Comparison of ENCODE assay signal across 10 cellular contexts in the genomic region with DNA sequence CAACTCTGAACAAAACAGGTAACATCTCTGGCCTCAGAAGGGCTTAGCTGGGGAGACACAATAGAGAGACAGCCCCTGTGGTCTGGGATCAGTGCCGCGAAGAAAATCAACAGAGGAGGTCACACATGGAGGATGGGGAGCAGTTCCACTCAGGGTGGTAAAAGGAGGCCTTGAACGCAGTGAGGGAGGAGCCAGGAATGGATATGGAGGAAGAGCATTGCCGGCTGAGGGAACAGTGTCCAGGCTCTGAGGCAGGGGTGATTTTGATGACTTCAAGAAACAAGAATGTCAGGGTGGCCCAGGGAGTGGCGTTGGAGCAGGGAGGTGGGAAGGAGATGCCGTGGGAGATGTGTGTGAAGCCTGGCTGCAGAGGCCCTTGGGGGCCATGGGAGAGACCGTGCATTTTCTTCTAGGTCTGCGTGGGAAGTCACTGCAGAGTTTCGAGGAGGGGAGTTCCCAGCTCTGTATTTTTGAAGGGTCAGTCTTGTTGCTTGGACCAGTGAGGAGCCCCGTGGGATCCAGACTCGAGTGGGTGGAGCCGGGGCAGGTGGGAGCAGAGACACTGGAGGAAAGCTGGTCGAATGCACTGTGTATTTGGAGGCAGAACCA. TPM values are rescaled to one million over a fixed set of nuclear protein-coding genes. Genes with fewer than 3 reads are reported as not detected.
A peak's percentile ranks its signal among the peaks of the same experiment; 100 is the strongest.
DNase-seq lines count a peak whose midpoint lies in the region; ATAC-seq lines count a peak whose summit lies in the region.
"Had no signal": no experiment of that assay in that cellular context is flagged by ENCODE, and none has a peak within 500 bp of the region (broad histone marks: within the 10 kb centered on the region; RNA-seq: fewer than 3 reads in every experiment).

No MANE protein-coding gene starts in this region.

- peak overlapping the region; percentile 40 for H3K4me3 Mint-ChIP-seq in central memory CD8-positive, alpha-beta T cell
- peak overlapping the region in 5 of 8 donors; percentile 8 to 71 (median 53) for H3K4me3 Mint-ChIP-seq in naive B cell

- no peaks in the 10 kb centered on the region for H3K9me3 ChIP-seq in BLaER1 treated with 17β-estradiol and CSF1 and Interleukin-3, amounts not matched to agents 10 nM and 100 nM (replicated peaks in 1 of 11)

- H4K20me1 ChIP-seq in BLaER1 treated with 17β-estradiol and CSF1 and Interleukin-3, amounts not matched to agents 10 nM and 100 nM = peaks cover 4 to 60% (median 43%) of the 10 kb centered on the region in 11 experiments; a peak in 19 of 22 replicates

- peak overlapping the region; percentile 72 to 87 (median 82) for H3K9ac ChIP-seq in BLaER1 treated with 17β-estradiol and CSF1 and Interleukin-3, amounts not matched to agents 10 nM and 100 nM

- H3K9me3 Mint-ChIP-seq in central memory CD8-positive, alpha-beta T cell = no peaks in the 10 kb centered on the region
- H3K9me3 Mint-ChIP-seq in naive B cell = peaks cover 0 to 2% (median under 1%) of the 10 kb centered on the region in 7 donors

- DNase-seq in NCI-H226 (peak; percentile 41), naive B cell (no peak), amniotic stem cell (lab: John Stamatoyannopoulos, UW) (no peak)
- no peak for DNase-seq in central memory CD8-positive, alpha-beta T cell (ENCODE audit: low spot score in 2 of 2)
- DNase-seq: NCI-H1105 treated with DMSO at 0.1 percent for 48 hours, SIG-M5 had no signal

- H3K4me3 ChIP-seq in BLaER1 treated with 17β-estradiol and CSF1 and Interleukin-3, amounts not matched to agents 10 nM and 100 nM = peak overlapping the region in 7 of 10 experiments; percentile 0 to 43 (median 20); a peak in 6 of 20 replicates

- H3K4me2 ChIP-seq in BLaER1 treated with 17β-estradiol and CSF1 and Interleukin-3, amounts not matched to agents 10 nM and 100 nM = peak overlapping the region; percentile 90 to 99 (median 96)

- peaks cover 12% of the 10 kb centered on the region for H3K36me3 Mint-ChIP-seq in central memory CD8-positive, alpha-beta T cell (ENCODE audit: insufficient read depth)
- H3K36me3 Mint-ChIP-seq in naive B cell = peaks cover 2 to 3% of the 10 kb centered on the region in 2 donors

- no peaks in the 10 kb centered on the region for H3K27me3 ChIP-seq in BLaER1 treated with 17β-estradiol and CSF1 and Interleukin-3, amounts not matched to agents 10 nM and 100 nM

- peaks cover 20 to 79% (median 55%) of the 10 kb centered on the region in 11 experiments; a peak in 21 of 22 replicates for H3K36me3 ChIP-seq in BLaER1 treated with 17β-estradiol and CSF1 and Interleukin-3, amounts not matched to agents 10 nM and 100 nM

- peaks cover 87% of the 10 kb centered on the region for H3K4me1 Mint-ChIP-seq in central memory CD8-positive, alpha-beta T cell
- peaks cover 71 to 88% (median 82%) of the 10 kb centered on the region in 3 donors for H3K4me1 Mint-ChIP-seq in naive B cell

- no peaks in the 10 kb centered on the region for H3K27me3 Mint-ChIP-seq in central memory CD8-positive, alpha-beta T cell
- no peaks in the 10 kb centered on the region for H3K27me3 Mint-ChIP-seq in naive B cell

- ATAC-seq in central memory CD8-positive, alpha-beta T cell (replicated peaks; ENCODE audit: extremely low read depth, poor library complexity, severe bottlenecking) = no peak
- ATAC-seq in naive B cell (ENCODE audit: low read depth in 2 of 2) (no peak), HG02610 (IDR thresholded peaks at IDR 0.05; ENCODE audit: unreplicated experiment) (no peak), GM21717 (IDR thresholded peaks at IDR 0.05; ENCODE audit: unreplicated experiment) (no peak), GM21381 (IDR thresholded peaks at IDR 0.05; ENCODE audit: unreplicated experiment) (no peak)

- peaks cover 100% of the 10 kb centered on the region in 10 experiments for H3K4me1 ChIP-seq in BLaER1 treated with 17β-estradiol and CSF1 and Interleukin-3, amounts not matched to agents 10 nM and 100 nM

- H3K27ac Mint-ChIP-seq in central memory CD8-positive, alpha-beta T cell (ENCODE audit: low read depth) = peak overlapping the region; percentile 94
- peak overlapping the region; percentile 0 to 95 (median 78) for H3K27ac Mint-ChIP-seq in naive B cell

- peak overlapping the region; percentile 85 to 97 (median 93) for H3K27ac ChIP-seq in BLaER1 treated with 17β-estradiol and CSF1 and Interleukin-3, amounts not matched to agents 10 nM and 100 nM

RNA-seq across cellular contexts. Expression of a gene that starts 35.7 kb away (rescaled TPM):
- under 1 TPM in 1 of 6 donors, not detected in 5; 0.19 TPM for polyA plus RNA-seq in naive B cell (ENCODE audit: low read depth in 6 of 6)

RNA-seq across cellular contexts. Expression of a gene that starts 47.9 kb away (rescaled TPM):
- 10 to 100 TPM; 31.0 to 60.8 (median 38.1) TPM for polyA plus RNA-seq in naive B cell (ENCODE audit: low read depth in 6 of 6)
